ENCODE assay signal across 22 cellular contexts in the genomic region with DNA sequence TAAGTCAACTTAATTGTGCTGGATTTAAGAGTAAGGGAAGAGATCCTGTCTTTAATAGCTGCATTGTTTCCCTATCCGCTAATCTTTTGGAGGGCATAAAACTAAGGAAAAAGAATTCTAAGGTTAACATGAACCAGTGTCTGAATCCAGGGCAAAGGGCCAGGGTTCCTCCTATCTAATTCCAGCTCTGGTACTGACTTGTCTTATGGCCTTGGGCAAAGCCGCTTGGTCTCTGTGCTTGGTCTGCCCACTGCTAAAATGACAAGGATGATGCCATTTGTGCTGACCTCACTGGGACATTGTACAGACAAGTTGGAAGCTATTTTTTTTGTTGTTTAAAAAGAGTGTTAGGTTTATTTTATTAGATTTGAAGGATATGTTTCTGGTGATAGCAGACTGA.
DNase-seq lines count a peak whose midpoint lies in the region; FAIRE-seq and TF ChIP-seq lines count a peak whose summit lies in the region.
"Had no signal": no experiment of that assay in that cellular context is flagged by ENCODE, and none has a peak within 500 bp of the region (broad histone marks: within the 10 kb centered on the region; RNA-seq: fewer than 3 reads in every experiment).

No MANE protein-coding gene starts in this region.

- DNase-seq in Daoy (ENCODE audit: low read depth) (peak; percentile 4), adrenal gland (peak; percentile 35 to 78 (median 67)), foreskin melanocyte (peak; percentile 32), small intestine (peak; percentile 63), C1 segment of cervical spinal cord (lab: John Stamatoyannopoulos, UW) (no peak), SW480 (ENCODE audit: low spot score) (no peak), NCI-H1105 (lab: John Stamatoyannopoulos, UW) (no peak)
- DNase-seq in activated naive CD4-positive, alpha-beta T cell treated with Interleukin-2 at 50 U/mL for 16 hours, result no peak
- DNase-seq: CD4-positive, CD25-positive, alpha-beta regulatory T cell; DMS153; GF-D8; GM23248; HCEC 1CT; NCI-H1417; NCI-H187; NCI-H2107; NCI-H2227 treated with DMSO at 0.1 percent for 48 hours; NCI-H524; RPMI8226 had no signal

- H3K4me1 ChIP-seq in adrenal gland (replicated peaks in 1 of 2), result peaks cover 0 to 4% of the 10 kb centered on the region in 2 donors
- H3K4me1 ChIP-seq in small intestine (ENCODE audit: control insufficient read depth in 2 of 2, insufficient read depth in 1 of 2, low read depth in 1 of 2, low read length in 1 of 2), result peaks cover 0 to 4% of the 10 kb centered on the region in 2 donors
- H3K4me1 ChIP-seq: SJSA1 had no signal

- no peaks in the 10 kb centered on the region for H3K36me3 ChIP-seq in adrenal gland (replicated peaks in 1 of 2)
- H3K36me3 ChIP-seq in small intestine (ENCODE audit: control insufficient read depth in 2 of 2, insufficient read depth in 2 of 2, low read length in 2 of 2), result no peaks in the 10 kb centered on the region
- H3K36me3 ChIP-seq: SJSA1 had no signal

- FAIRE-seq in small intestine (lab: Jason Lieb, UNC), result no peak
- FAIRE-seq: GM12878, K562 had no signal

- intact Hi-C loops in adrenal gland (cut with DNase I), result no loop called here

- no peak overlapping the region for H3K27ac ChIP-seq in adrenal gland
- H3K27ac ChIP-seq in small intestine (ENCODE audit: low read depth in 1 of 2, low read length in 1 of 2), result peak overlapping the region in 1 of 2 donors; percentile 41
- H3K27ac ChIP-seq: GM23248, SJSA1 had no signal

- H3K27me3 ChIP-seq in adrenal gland, result no peaks in the 10 kb centered on the region
- H3K27me3 ChIP-seq in small intestine (ENCODE audit: control insufficient read depth in 2 of 2, insufficient read depth in 2 of 2, low read length in 2 of 2), result no peaks in the 10 kb centered on the region
- H3K27me3 ChIP-seq: SJSA1 had no signal

- WGBS in adrenal gland, 4 donors, result 50 to 70% (median 64%) methylated on average over 2 of the region's 2 CpGs
- WGBS in small intestine, 3 donors, result 21 to 61% (median 43%) methylated on average over 2 of the region's 2 CpGs

- H3K4me3 ChIP-seq in adrenal gland (no peak overlapping the region), small intestine (ENCODE audit: low read depth in 1 of 2, low read length in 2 of 2) (no peak overlapping the region)
- H3K4me3 ChIP-seq: GM12878, GM23248, K562, SJSA1 had no signal

- no peak for TF ChIP-seq CTCF in adrenal gland (IDR thresholded peaks at IDR 0.05)

- TF ChIP-seq POLR2A in adrenal gland (IDR thresholded peaks at IDR 0.05), result no peak

- H3K9me3 ChIP-seq in adrenal gland (replicated peaks in 1 of 3), result no peaks in the 10 kb centered on the region
- H3K9me3 ChIP-seq in small intestine (ENCODE audit: control insufficient read depth, low read depth), result no peaks in the 10 kb centered on the region
- H3K9me3 ChIP-seq: SJSA1 had no signal

Comparison
In these comparisons a context has a peak if more than half of its experiments do, and no peak if none do; other contexts are left out.
1. DNase-seq: peak in Daoy (single experiment), adrenal gland (7 of 7), foreskin melanocyte (single experiment) and small intestine (single experiment); none in C1 segment of cervical spinal cord (0 of 14), SW480 (single experiment), NCI-H1105 (single experiment) and activated naive CD4-positive, alpha-beta T cell treated with Interleukin-2 at 50 U/mL for 16 hours (single experiment).